13 cellular contexts compared by ENCODE assay signal in genomic region chr16:27720731-27721547, GRCh38.
DNase-seq lines count a peak whose midpoint lies in the region; ATAC-seq, FAIRE-seq and TF ChIP-seq lines count a peak whose summit lies in the region.
"Had no signal": no experiment of that assay in that cellular context is flagged by ENCODE, and none has a peak within 500 bp of the region (broad histone marks: within the 10 kb centered on the region; RNA-seq: fewer than 3 reads in every experiment).

No MANE protein-coding gene starts in this region.

- no peak overlapping the region for H2AFZ ChIP-seq in GM12878 (ENCODE audit: control insufficient read depth, low read depth, low read length)

- H3K27ac Mint-ChIP-seq in CD4-positive, alpha-beta memory T cell: peak overlapping the region in 4 of 7 donors; percentile 16 to 66 (median 32)
- peak overlapping the region in 1 of 2 donors; percentile 5 for H3K27ac Mint-ChIP-seq in stimulated activated naive CD8-positive, alpha-beta T cell treated with anti-CD3 and anti-CD28 coated beads, Interleukin-15, amount 100 ng/mL, for 72 hours
- H3K27ac Mint-ChIP-seq: activated CD4-positive, alpha-beta T cell treated with anti-CD3 and anti-CD28 coated beads, Interleukin-2, amount 10 ng/mL, durations not matched to agents 24 days and 14 days; activated naive CD4-positive, alpha-beta T cell treated with anti-CD3 and anti-CD28 coated beads, Interleukin-2, amount 10 ng/mL, durations not matched to agents 7 days and 5 days had no signal

- POLR2A ChIA-PET in CD4-positive, alpha-beta memory T cell (lab: Charles Lee; ENCODE audit: partially characterized antibody): no interaction called here
- POLR2A ChIA-PET in GM12878 (lab: Charles Lee): interaction anchor here (0.5 kb wide), 1 partner anchor 771 kb away, joined by 5 read pairs; the partner anchor contains the start of gene CLN3

- H3K4me2 ChIP-seq in GM12878 (ENCODE audit: control insufficient read depth, insufficient read depth): no peak overlapping the region

- SMC1A ChIA-PET in GM12878 (lab: Charles Lee; ENCODE audit: uncharacterized antibody, unreplicated experiment): no interaction called here

- no peaks in the 10 kb centered on the region for H3K79me2 ChIP-seq in GM12878 (ENCODE audit: control insufficient read depth, insufficient read depth, low read length)

- no peaks in the 10 kb centered on the region for H3K27me3 Mint-ChIP-seq in CD4-positive, alpha-beta memory T cell
- H3K27me3 Mint-ChIP-seq in stimulated activated naive CD8-positive, alpha-beta T cell treated with anti-CD3 and anti-CD28 coated beads, Interleukin-15, amount 100 ng/mL, for 72 hours: no peaks in the 10 kb centered on the region
- H3K27me3 Mint-ChIP-seq: activated CD4-positive, alpha-beta T cell treated with anti-CD3 and anti-CD28 coated beads, Interleukin-2, amount 10 ng/mL, durations not matched to agents 24 days and 14 days; activated naive CD4-positive, alpha-beta T cell treated with anti-CD3 and anti-CD28 coated beads, Interleukin-2, amount 10 ng/mL, durations not matched to agents 7 days and 5 days had no signal

- in situ Hi-C loops in GM12878 (cut with MboI): no loop called here

- no peak overlapping the region for H3K27ac ChIP-seq in CD4-positive, alpha-beta memory T cell (ENCODE audit: low read depth, low read length)
- H3K27ac ChIP-seq in GM12878 (ENCODE audit: control insufficient read depth, insufficient read depth): no peak overlapping the region
- H3K27ac ChIP-seq in right cardiac atrium (ENCODE audit: low read length): peak overlapping the region; percentile 28
- H3K27ac ChIP-seq: SJSA1 had no signal

- H3K36me3 Mint-ChIP-seq in CD4-positive, alpha-beta memory T cell: peaks cover 24 to 40% of the 10 kb centered on the region in 2 donors
- H3K36me3 Mint-ChIP-seq: activated naive CD4-positive, alpha-beta T cell treated with anti-CD3 and anti-CD28 coated beads, Interleukin-2, amount 10 ng/mL, durations not matched to agents 7 days and 5 days had no signal

- no peak; a peak in 1 of 6 replicates for TF ChIP-seq CTCF in GM12878 (IDR thresholded peaks at IDR 0.05 in 2 of 3, conservative IDR thresholded peaks at IDR 0.05 in 1 of 3; ENCODE audit: control insufficient read depth in 2 of 3, extremely low read depth in 1 of 3, insufficient read depth in 1 of 3, low read depth in 3 of 3, low read length in 3 of 3)

- peak; percentile 60 for ATAC-seq in GM12878
- ATAC-seq in right cardiac atrium: peak in 1 of 2 donors; percentile 9
- no peak for ATAC-seq in stimulated activated naive CD8-positive, alpha-beta T cell treated with anti-CD3 and anti-CD28 coated beads, Interleukin-15, amount 100 ng/mL, for 72 hours

- CTCF ChIA-PET in CD4-positive, alpha-beta memory T cell (lab: Charles Lee; ENCODE audit: partially characterized antibody): interaction anchor here (0.6 kb wide), 1 partner anchor 81 kb away, joined by 3 read pairs; no protein-coding TSS in a partner anchor
- CTCF ChIA-PET in GM12878 (lab: Yijun Ruan, JAX): interaction anchor here (0.6 to 1.2 kb wide), 2 partner anchors 31 to 34 kb away, joined by 3 read pairs; no protein-coding TSS in a partner anchor

- TF ChIP-seq EP300 in GM12878 (IDR thresholded peaks at IDR 0.05; ENCODE audit: borderline replicate concordance in 1 of 2, control insufficient read depth in 1 of 2, low read depth in 2 of 2, low read length in 2 of 2): no peak

- FAIRE-seq in GM12878 (lab: Jason Lieb, UNC): no peak

- no peaks in the 10 kb centered on the region for H3K9me3 Mint-ChIP-seq in CD4-positive, alpha-beta memory T cell
- no peaks in the 10 kb centered on the region for H3K9me3 Mint-ChIP-seq in stimulated activated naive CD8-positive, alpha-beta T cell treated with anti-CD3 and anti-CD28 coated beads, Interleukin-15, amount 100 ng/mL, for 72 hours
- H3K9me3 Mint-ChIP-seq: activated CD4-positive, alpha-beta T cell treated with anti-CD3 and anti-CD28 coated beads, Interleukin-2, amount 10 ng/mL, durations not matched to agents 24 days and 14 days; activated naive CD4-positive, alpha-beta T cell treated with anti-CD3 and anti-CD28 coated beads, Interleukin-2, amount 10 ng/mL, durations not matched to agents 7 days and 5 days had no signal

- peaks cover 5 to 18% (median 11%) of the 10 kb centered on the region in 4 donors for H3K4me1 Mint-ChIP-seq in CD4-positive, alpha-beta memory T cell
- no peaks in the 10 kb centered on the region for H3K4me1 Mint-ChIP-seq in stimulated activated naive CD8-positive, alpha-beta T cell treated with anti-CD3 and anti-CD28 coated beads, Interleukin-15, amount 100 ng/mL, for 72 hours

- H3K36me3 ChIP-seq in CD4-positive, alpha-beta memory T cell (ENCODE audit: insufficient read depth, low read length): no peaks in the 10 kb centered on the region
- no peaks in the 10 kb centered on the region for H3K36me3 ChIP-seq in GM12878 (ENCODE audit: control insufficient read depth in 2 of 2, insufficient read depth in 2 of 2, low read length in 1 of 2)
- H3K36me3 ChIP-seq: SJSA1 had no signal

- H3K4me3 Mint-ChIP-seq in CD4-positive, alpha-beta memory T cell: no peak overlapping the region
- H3K4me3 Mint-ChIP-seq in stimulated activated naive CD8-positive, alpha-beta T cell treated with anti-CD3 and anti-CD28 coated beads, Interleukin-15, amount 100 ng/mL, for 72 hours: no peak overlapping the region
- H3K4me3 Mint-ChIP-seq: activated CD4-positive, alpha-beta T cell treated with anti-CD3 and anti-CD28 coated beads, Interleukin-2, amount 10 ng/mL, durations not matched to agents 24 days and 14 days; activated naive CD4-positive, alpha-beta T cell treated with anti-CD3 and anti-CD28 coated beads, Interleukin-2, amount 10 ng/mL, durations not matched to agents 7 days and 5 days had no signal

- no peaks in the 10 kb centered on the region for H4K20me1 ChIP-seq in GM12878 (ENCODE audit: control insufficient read depth, insufficient read depth)

- no peak overlapping the region for H3K9ac ChIP-seq in GM12878 (ENCODE audit: control insufficient read depth, insufficient read depth, low read length)

- no peaks in the 10 kb centered on the region for H3K27me3 ChIP-seq in CD4-positive, alpha-beta memory T cell (ENCODE audit: insufficient read depth, low read length)
- H3K27me3 ChIP-seq in GM12878 (replicated peaks in 1 of 2; ENCODE audit: control insufficient read depth in 2 of 2, insufficient read depth in 2 of 2, low read length in 1 of 2): no peaks in the 10 kb centered on the region
- H3K27me3 ChIP-seq in right cardiac atrium (ENCODE audit: control insufficient read depth, insufficient read depth): no peaks in the 10 kb centered on the region
- H3K27me3 ChIP-seq: SJSA1 had no signal

- peaks cover 5% of the 10 kb centered on the region for H3K4me1 ChIP-seq in CD4-positive, alpha-beta memory T cell (ENCODE audit: insufficient read depth, low read length)
- H3K4me1 ChIP-seq in GM12878 (ENCODE audit: control insufficient read depth, insufficient read depth, low read length) (no peaks in the 10 kb centered on the region), right cardiac atrium (ENCODE audit: control insufficient read depth, insufficient read depth, low read length) (peaks cover 11% of the 10 kb centered on the region)
- H3K4me1 ChIP-seq: SJSA1 had no signal

- no peak overlapping the region for H3K4me3 ChIP-seq in CD4-positive, alpha-beta memory T cell (ENCODE audit: low read length in 2 of 2)
- H3K4me3 ChIP-seq in GM12878 (no peak overlapping the region), right cardiac atrium (ENCODE audit: low read length) (no peak overlapping the region)
- H3K4me3 ChIP-seq: SJSA1 had no signal

- intact Hi-C loops in CD4-positive, alpha-beta memory T cell (cut with micrococcal nuclease): no loop called here
- intact Hi-C loops in GM12878 (cut with micrococcal nuclease; ENCODE audit: unreplicated experiment): no loop called here
- intact Hi-C loops in right cardiac atrium (cut with DNase I): no loop called here

- TF ChIP-seq POLR2A in GM12878 (IDR thresholded peaks at IDR 0.05; ENCODE audit: low read depth, low read length): no peak

- no TSS peak for BruUV-seq in GM12878 (replicated peaks; lab: Mats Ljungman, UMichigan)

- no peaks in the 10 kb centered on the region for H3K9me3 ChIP-seq in CD4-positive, alpha-beta memory T cell (ENCODE audit: control insufficient read depth in 1 of 2, low read length in 2 of 2)
- H3K9me3 ChIP-seq in GM12878 (replicated peaks; ENCODE audit: control insufficient read depth, insufficient read depth, low read length) (no peaks in the 10 kb centered on the region), right cardiac atrium (ENCODE audit: control insufficient read depth, low read length) (no peaks in the 10 kb centered on the region)
- H3K9me3 ChIP-seq: SJSA1 had no signal

- no peak for DNase-seq in CD4-positive, alpha-beta memory T cell
- no peak for DNase-seq in GM12878 (ENCODE audit: low read depth, low spot score)
- DNase-seq in right cardiac atrium: peak; percentile 51 to 88 (median 79)
- DNase-seq in retina: peak; percentile 68
- no peak for DNase-seq in GOT3 (lab: John Stamatoyannopoulos, UW)
- DNase-seq in stimulated activated naive CD8-positive, alpha-beta T cell treated with anti-CD3 and anti-CD28 coated beads, Interleukin-15, amount 100 ng/mL, for 72 hours: no peak
- no peak for DNase-seq in ureter (ENCODE audit: low spot score)
- no peak for DNase-seq in Kasumi-1 (lab: John Stamatoyannopoulos, UW)
- DNase-seq: activated CD4-positive, alpha-beta T cell treated with anti-CD3 and anti-CD28 coated beads, Interleukin-2, amount 10 ng/mL, durations not matched to agents 24 days and 14 days; activated naive CD4-positive, alpha-beta T cell treated with anti-CD3 and anti-CD28 coated beads, Interleukin-2, amount 10 ng/mL, durations not matched to agents 7 days and 5 days; H7; KBM-7 had no signal

- TF ChIP-seq RAD21 in GM12878 (IDR thresholded peaks at IDR 0.05; ENCODE audit: insufficient read depth, low read depth, low read length): no peak

- 74% methylated on average over 20 of the region's 20 CpGs for WGBS in GM12878 (ENCODE audit: insufficient coverage, insufficient replicate concordance, low lambda C conversion rate, missing lambda C conversion rate)
- WGBS in right cardiac atrium: 66% methylated on average over 20 of the region's 20 CpGs

- RAD21 ChIA-PET in GM12878 (lab: Charles Lee; ENCODE audit: unreplicated experiment): no interaction called here

TF ChIP-seq in GM12878, 131 proteins besides CTCF, POLR2A, EP300 and RAD21:
- peak; percentile 55 for TF ChIP-seq MEF2B (IDR thresholded peaks at IDR 0.05; ENCODE audit: partially characterized antibody, poor library complexity, severe bottlenecking)
- TF ChIP-seq TCF12 (IDR thresholded peaks at IDR 0.05; ENCODE audit: low read depth, low read length): 0 out of 2 replicates have a peak, but pooled peaks have one; percentile 13
- no peak for TF ChIP-seq ZSCAN29 (IDR thresholded peaks at IDR 0.05)

Comparison
In these comparisons a context has a peak if more than half of its experiments do, and no peak if none do; other contexts are left out.
1. DNase-seq: peak in right cardiac atrium (3 of 3) and retina (single experiment); none in CD4-positive, alpha-beta memory T cell (0 of 5), GM12878 (single experiment), GOT3 (single experiment), stimulated activated naive CD8-positive, alpha-beta T cell treated with anti-CD3 and anti-CD28 coated beads, Interleukin-15, amount 100 ng/mL, for 72 hours (0 of 2), ureter (single experiment) and Kasumi-1 (0 of 2).